1 cellular context compared by ENCODE assay signal in genomic region chr11:119319702-119320592, GRCh38.
TF ChIP-seq lines count a peak whose summit lies in the region.

No MANE protein-coding gene starts in this region.

TF ChIP-seq in SK-N-SH, 30 proteins besides CTCF, POLR2A, EP300 and RAD21 (continued from another document):
- TF ChIP-seq ZBTB33 (IDR thresholded peaks at IDR 0.05; ENCODE audit: borderline replicate concordance, low read depth) (no peak), MAX (IDR thresholded peaks at IDR 0.05; ENCODE audit: low read depth) (no peak)
